In genomic region chr13:43072394-43072793, GRCh38 we compare ENCODE assay signal across 1 cellular context.
TF ChIP-seq lines count a peak whose summit lies in the region.

No MANE protein-coding gene starts in this region.

TF ChIP-seq in HepG2, 621 proteins besides CTCF, POLR2A, EP300 and RAD21 (continued from another document):
- TF ChIP-seq ZNF362 (CRISPR knock-in tag; IDR thresholded peaks at IDR 0.05; ENCODE audit: borderline replicate concordance): 0 out of 2 replicates have a peak, but pooled peaks have one; percentile 30
- TF ChIP-seq MAFF (IDR thresholded peaks at IDR 0.05; ENCODE audit: low read depth, low read length): peak; percentile 61; the same call in 1 of the 2 replicates
- TF ChIP-seq SNRNP70 (IDR thresholded peaks at IDR 0.05; ENCODE audit: low read depth, low read length): no peak
- peak; percentile 92 for TF ChIP-seq CEBPB (IDR thresholded peaks at IDR 0.05; ENCODE audit: borderline replicate concordance, low read depth, low read length)
- peak; percentile 73 for TF ChIP-seq CEBPG (CRISPR knock-in tag; IDR thresholded peaks at IDR 0.05)
- no peak for TF ChIP-seq DNMT1 (CRISPR knock-in tag; IDR thresholded peaks at IDR 0.05)
- TF ChIP-seq ZNF333 (CRISPR knock-in tag; IDR thresholded peaks at IDR 0.05; ENCODE audit: borderline replicate concordance): no peak
- peak; percentile 74 to 79 for TF ChIP-seq MAFK (conservative IDR thresholded peaks at IDR 0.05 in 1 of 2, IDR thresholded peaks at IDR 0.05 in 1 of 2; ENCODE audit: low read length in 2 of 2)
TF ChIP-seq in HepG2: peak in this region for 5.
